In genomic region chr14:70357985-70358384, GRCh38 we compare ENCODE assay signal across 1 cellular context.
TF ChIP-seq lines count a peak whose summit lies in the region.

No MANE protein-coding gene starts in this region.

TF ChIP-seq in endothelial cell of umbilical vein, 7 proteins besides CTCF, POLR2A, EP300 and RAD21:
- TF ChIP-seq JUN (IDR thresholded peaks at IDR 0.05; ENCODE audit: borderline replicate concordance, insufficient read depth, insufficient read length, low read depth): no peak
- no peak for TF ChIP-seq FOS (IDR thresholded peaks at IDR 0.05; ENCODE audit: borderline replicate concordance, insufficient read depth, low read length)
- TF ChIP-seq GATA2 (IDR thresholded peaks at IDR 0.05; ENCODE audit: insufficient read depth, insufficient read length, low read depth, low read length): no peak
- TF ChIP-seq POLR2AphosphoS5 (IDR thresholded peaks at IDR 0.05; ENCODE audit: insufficient read depth, low read depth, low read length): no peak
- no peak for TF ChIP-seq EZH2 (IDR thresholded peaks at IDR 0.05; ENCODE audit: borderline replicate concordance, low read depth, low read length, severe bottlenecking)
- TF ChIP-seq MAX (IDR thresholded peaks at IDR 0.05; ENCODE audit: insufficient read depth, insufficient read length): no peak
- no peak for TF ChIP-seq MYC (IDR thresholded peaks at IDR 0.05; ENCODE audit: low read depth, low read length)
